In genomic region chr5:2049876-2050275, GRCh38 we compare ENCODE assay signal across 34 cellular contexts.
"Had no signal": no experiment of that assay in that cellular context is flagged by ENCODE, and none has a peak within 500 bp of the region (broad histone marks: within the 10 kb centered on the region; RNA-seq: fewer than 3 reads in every experiment).

No MANE protein-coding gene starts in this region.

- H3K36me3 ChIP-seq: MG63 had no signal

- H3K27ac ChIP-seq: KMS-11 had no signal

- H3K27me3 ChIP-seq: MG63 had no signal

- H3K4me3 ChIP-seq: MG63 had no signal

- DNase-seq: Karpas-422, Kasumi-1, KG1, MG63, MM.1S, MV-4-11, NCI-H1048, NCI-H1092, NCI-H1092 treated with DMSO at 0.1 percent for 48 hours, NCI-H1105, NCI-H1105 treated with DMSO at 0.1 percent for 48 hours, NCI-H1417, NCI-H1417 treated with DMSO at 0.1 percent for 48 hours, NCI-H1436, NCI-H1436 treated with DMSO at 0.1 percent for 48 hours, NCI-H146, NCI-H1694, NCI-H1694 treated with DMSO at 0.1 percent for 48 hours, NCI-H187, NCI-H187 treated with DMSO at 0.1 percent for 48 hours, NCI-H1930, NCI-H2029, NCI-H2029 treated with DMSO at 0.1 percent for 48 hours, NCI-H2081, NCI-H2081 treated with DMSO at 0.1 percent for 48 hours, NCI-H2107, NCI-H2171, NCI-H2171 treated with DMSO at 0.1 percent for 48 hours, NCI-H2227 treated with DMSO at 0.1 percent for 48 hours, NCI-H226, NCI-H345, NCI-H446, NCI-H446 treated with DMSO at 0.1 percent for 48 hours had no signal
